Comparison of ENCODE assay signal across 25 cellular contexts in genomic region chr22:49546811-49547585, GRCh38.
DNase-seq lines count a peak whose midpoint lies in the region; ATAC-seq, FAIRE-seq and TF ChIP-seq lines count a peak whose summit lies in the region.
"Had no signal": no experiment of that assay in that cellular context is flagged by ENCODE, and none has a peak within 500 bp of the region (broad histone marks: within the 10 kb centered on the region; RNA-seq: fewer than 3 reads in every experiment).

No MANE protein-coding gene starts in this region.

- no peaks in the 10 kb centered on the region for H3K36me3 Mint-ChIP-seq in osteocyte (ENCODE audit: unreplicated experiment)

- TF ChIP-seq CTCF in right lobe of liver (IDR thresholded peaks at IDR 0.05) (no peak), HepG2 (CRISPR knock-in tag; IDR thresholded peaks at IDR 0.05) (no peak), upper lobe of right lung (IDR thresholded peaks at IDR 0.05) (no peak), osteocyte (IDR thresholded peaks at IDR 0.05) (no peak)

- no peaks in the 10 kb centered on the region for H3K36me3 ChIP-seq in right lobe of liver
- H3K36me3 ChIP-seq in HepG2 (replicated peaks in 1 of 2; ENCODE audit: control insufficient read depth in 1 of 2, insufficient read depth in 2 of 2, low read length in 2 of 2) = no peaks in the 10 kb centered on the region
- H3K36me3 ChIP-seq in upper lobe of right lung = no peaks in the 10 kb centered on the region
- H3K36me3 ChIP-seq: BLaER1 had no signal

- no peak overlapping the region for H3K4me3 ChIP-seq in right lobe of liver
- H3K4me3 ChIP-seq in HepG2 (replicated peaks in 1 of 3; ENCODE audit: insufficient read depth in 1 of 3, low read depth in 2 of 3, low read length in 3 of 3) = no peak overlapping the region
- no peak overlapping the region for H3K4me3 ChIP-seq in upper lobe of right lung
- H3K4me3 ChIP-seq: BLaER1, GM12878 had no signal

- H3K4me1 Mint-ChIP-seq in osteocyte (ENCODE audit: unreplicated experiment) = no peaks in the 10 kb centered on the region

- no peak overlapping the region for H2AFZ ChIP-seq in HepG2 (ENCODE audit: low read length)
- H2AFZ ChIP-seq: PC-9 had no signal

- no peak for TF ChIP-seq RAD21 in HepG2 (CRISPR knock-in tag; IDR thresholded peaks at IDR 0.05)

- H3K9ac ChIP-seq in HepG2 (ENCODE audit: insufficient read depth, low read depth, low read length) = no peak overlapping the region
- H3K9ac ChIP-seq: BLaER1 had no signal

- no peaks in the 10 kb centered on the region for H4K20me1 ChIP-seq in HepG2 (ENCODE audit: insufficient read depth, low read length)

- H3K4me3 Mint-ChIP-seq in osteocyte (ENCODE audit: unreplicated experiment) = no peak overlapping the region
- H3K4me3 Mint-ChIP-seq: CD4-positive, alpha-beta memory T cell had no signal

- POLR2A ChIA-PET in HepG2 (lab: Yijun Ruan, JAX) = no interaction called here

- no TSS peak for BruUV-seq in HepG2 (replicated peaks; lab: Mats Ljungman, UMichigan)

- H3K27me3 Mint-ChIP-seq in osteocyte (ENCODE audit: unreplicated experiment) = no peaks in the 10 kb centered on the region
- H3K27me3 Mint-ChIP-seq: CD4-positive, alpha-beta memory T cell had no signal

- H3K27ac Mint-ChIP-seq in osteocyte (ENCODE audit: unreplicated experiment) = no peak overlapping the region

- intact Hi-C loops in right lobe of liver (cut with DNase I) = no loop called here
- intact Hi-C loops in HepG2 (cut with micrococcal nuclease; ENCODE audit: unreplicated experiment) = no loop called here
- intact Hi-C loops in posterior cingulate gyrus (cut with DNase I) = no loop called here
- intact Hi-C loops in upper lobe of right lung (cut with DNase I) = no loop called here

- TF ChIP-seq POLR2A in right lobe of liver (IDR thresholded peaks at IDR 0.05) = no peak
- no peak for TF ChIP-seq POLR2A in HepG2 (IDR thresholded peaks at IDR 0.05; ENCODE audit: insufficient read depth in 1 of 2, low read depth in 2 of 2, low read length in 2 of 2)

- H3K27ac ChIP-seq in right lobe of liver (no peak overlapping the region), HepG2 (ENCODE audit: extremely low read length, insufficient read depth, low read length) (no peak overlapping the region), upper lobe of right lung (no peak overlapping the region)
- H3K27ac ChIP-seq: 22Rv1, BLaER1, RWPE1 had no signal

- ATAC-seq in right lobe of liver = no peak
- ATAC-seq in HepG2 = no peak
- no peak for ATAC-seq in upper lobe of right lung
- ATAC-seq: GM12878, HCT116 had no signal

- CTCF ChIA-PET in HepG2 (lab: Yijun Ruan, JAX; ENCODE audit: low intra/inter-chr PET ratio, low total read pairs) = no interaction called here

- peak; percentile 10 for DNase-seq in NCI-H345 (lab: John Stamatoyannopoulos, UW)
- DNase-seq in NCI-H345 treated with DMSO at 0.1 percent for 48 hours (lab: John Stamatoyannopoulos, UW; ENCODE audit: unreplicated experiment) = no peak
- peak in 2 of 3 donors; percentile 35 for DNase-seq in right lobe of liver
- no peak for DNase-seq in HepG2 (ENCODE audit: low spot score)
- DNase-seq in posterior cingulate gyrus = peak in 6 of 10 donors; percentile 2 to 43 (median 10)
- peak; percentile 39 for DNase-seq in upper lobe of right lung
- no peak for DNase-seq in NCI-H524 treated with DMSO at 0.1 percent for 48 hours (lab: John Stamatoyannopoulos, UW)
- no peak for DNase-seq in osteocyte (ENCODE audit: extremely low spot score, unreplicated experiment)
- DNase-seq: ACHN; CD4-positive, alpha-beta memory T cell; DND-41; GOT3; KG1; NCI-H1092; NCI-H1436; NCI-H187 treated with DMSO at 0.1 percent for 48 hours; NCI-H2107; NCI-H510A; NCI-H748 treated with DMSO at 0.1 percent for 48 hours; PC-9 had no signal

- no peak overlapping the region for H3K4me2 ChIP-seq in HepG2 (ENCODE audit: low read depth, low read length)
- H3K4me2 ChIP-seq: BLaER1 had no signal

- 80% methylated on average over 10 of the region's 16 CpGs for WGBS in right lobe of liver (ENCODE audit: insufficient coverage, low coverage, low lambda C conversion rate, missing lambda C conversion rate)
- 33% methylated on average over 10 of the region's 16 CpGs for WGBS in HepG2 (ENCODE audit: low lambda C conversion rate)

- FAIRE-seq in HepG2 (lab: Jason Lieb, UNC) = no peak
- FAIRE-seq: GM12878 had no signal

- no peaks in the 10 kb centered on the region for H3K27me3 ChIP-seq in right lobe of liver
- peaks cover 3 to 40% of the 10 kb centered on the region in 2 experiments; a peak in 4 of 5 replicates for H3K27me3 ChIP-seq in HepG2 (ENCODE audit: control insufficient read depth in 1 of 2, insufficient read depth in 2 of 2, low read length in 2 of 2)
- H3K27me3 ChIP-seq in upper lobe of right lung = no peaks in the 10 kb centered on the region
- H3K27me3 ChIP-seq: BLaER1 had no signal

- no peak for TF ChIP-seq EP300 in HepG2 (IDR thresholded peaks at IDR 0.05; ENCODE audit: low read depth in 2 of 2, low read length in 2 of 2)
- TF ChIP-seq EP300 in HepG2 (CRISPR knock-in tag; IDR thresholded peaks at IDR 0.05; ENCODE audit: borderline replicate concordance) = no peak

- H3K9me3 ChIP-seq in right lobe of liver (no peaks in the 10 kb centered on the region), HepG2 (ENCODE audit: low read length) (peaks cover 7% of the 10 kb centered on the region), upper lobe of right lung (no peaks in the 10 kb centered on the region)

- no peaks in the 10 kb centered on the region for H3K79me2 ChIP-seq in HepG2 (ENCODE audit: insufficient read depth, low read length)

- in situ Hi-C loops in HepG2 (cut with HindIII; ENCODE audit: extremely low pct_ligation_motif_present, low pct_unique_long_range_greater_than_20kb) = no loop called here

- H3K4me1 ChIP-seq in right lobe of liver (no peaks in the 10 kb centered on the region), HepG2 (ENCODE audit: insufficient read depth, low read length) (peaks cover 14% of the 10 kb centered on the region), upper lobe of right lung (no peaks in the 10 kb centered on the region)

- H3K9me3 Mint-ChIP-seq in osteocyte (ENCODE audit: unreplicated experiment) = peaks cover 5% of the 10 kb centered on the region

TF ChIP-seq in HepG2, 621 proteins besides CTCF, POLR2A, EP300 and RAD21 (continues in another document):
- TF ChIP-seq PATZ1 (CRISPR knock-in tag; IDR thresholded peaks at IDR 0.05) (no peak), HBP1 (CRISPR knock-in tag; IDR thresholded peaks at IDR 0.05; ENCODE audit: low read depth) (no peak)

Comparison
In these comparisons a context has a peak if more than half of its experiments do, and no peak if none do; other contexts are left out.
1. DNase-seq: peak in NCI-H345 (single experiment), right lobe of liver (2 of 3), posterior cingulate gyrus (6 of 10) and upper lobe of right lung (single experiment); none in NCI-H345 treated with DMSO at 0.1 percent for 48 hours (single experiment), HepG2 (single experiment), NCI-H524 treated with DMSO at 0.1 percent for 48 hours (single experiment) and osteocyte (single experiment).